In the genomic region with DNA sequence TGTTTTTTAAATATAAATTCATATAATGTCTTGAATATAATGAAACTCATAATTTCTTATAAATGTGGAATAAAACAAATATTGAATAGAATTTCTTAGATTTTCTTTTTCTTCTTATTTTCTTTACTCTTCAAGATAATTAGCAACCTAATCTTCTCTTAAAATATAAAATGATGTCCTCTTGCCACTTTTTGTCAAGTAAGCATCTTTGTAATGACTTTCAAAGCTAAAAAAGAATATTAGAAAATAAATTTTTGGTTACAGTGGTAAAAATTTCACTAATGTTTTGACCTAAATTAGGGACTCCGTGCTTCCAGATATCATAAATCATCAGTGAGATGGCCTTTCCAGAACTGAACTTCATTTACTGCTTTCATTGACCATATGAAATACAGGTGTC, we compare ENCODE assay signal across 24 cellular contexts.
"Had no signal": no experiment of that assay in that cellular context is flagged by ENCODE, and none has a peak within 500 bp of the region (broad histone marks: within the 10 kb centered on the region; RNA-seq: fewer than 3 reads in every experiment).

No MANE protein-coding gene starts in this region.

- DNase-seq: hippocampal formation; left colon; left lung; lower lobe of right lung; mammary epithelial cell; mesenchymal stem cell; naive thymus-derived CD8-positive, alpha-beta T cell; nucleus accumbens; spleen; stimulated activated CD4-positive, alpha-beta T cell treated with anti-CD3 and anti-CD28 coated beads, Interleukin-1b, Interleukin-23, amount 100 ng/mL, for 48 hours; stimulated activated CD4-positive, alpha-beta T cell treated with anti-CD3 and anti-CD28 coated beads, Interleukin-2, amount 100 ng/mL, for 48 hours; stimulated activated CD4-positive, alpha-beta T cell treated with anti-CD3 and anti-CD28 coated beads, Interleukin-4, amount 100 ng/mL, for 4 hours; stimulated activated CD8-positive, alpha-beta memory T cell treated with anti-CD3 and anti-CD28 coated beads, Interleukin-4, amount 100 ng/mL, for 48 hours; stimulated activated naive CD4-positive, alpha-beta T cell treated with Interleukin-2 at 50 U/mL for 16 hours; stimulated activated naive CD8-positive, alpha-beta T cell treated with anti-CD3 and anti-CD28 coated beads, Interleukin-15, amount 100 ng/mL, for 72 hours; substantia nigra had no signal

- H2AFZ ChIP-seq: parathyroid adenoma had no signal

- H3K9me3 ChIP-seq: lower lobe of right lung, right atrium auricular region, vagina had no signal

- H3K27me3 ChIP-seq: left lung, right atrium auricular region, spleen, tibial nerve, vagina had no signal

- H3K4me3 ChIP-seq: left lung, lower lobe of right lung, right atrium auricular region, skin epidermis, spleen, tibial nerve, vagina had no signal

- H3K9ac ChIP-seq: parathyroid adenoma had no signal

- FAIRE-seq: keratinocyte had no signal

- H3K4me1 ChIP-seq: left lung, lower lobe of right lung, parathyroid adenoma, right atrium auricular region, spleen, tibial nerve, vagina had no signal

- H3K27ac ChIP-seq: left lung, lower lobe of right lung, parathyroid adenoma, right atrium auricular region, skin epidermis, spleen, tibial nerve, vagina had no signal

- ATAC-seq: left colon; left lung; lower lobe of right lung; naive thymus-derived CD8-positive, alpha-beta T cell; sciatic nerve; stimulated activated memory B cell treated with anti-CD40 and anti-IgM and Interleukin-4, amounts not matched to agents 10 μg/mL and 1 μg/mL and 100 μg/mL, for 72 hours; stimulated activated naive CD8-positive, alpha-beta T cell treated with anti-CD3 and anti-CD28 coated beads, Interleukin-15, amount 100 ng/mL, for 72 hours had no signal

- H3K79me2 ChIP-seq: parathyroid adenoma had no signal

- H3K36me3 ChIP-seq: left lung, lower lobe of right lung, right atrium auricular region, spleen, tibial nerve, vagina had no signal
